In genomic region chr9:98017306-98017705, GRCh38 we compare ENCODE assay signal across 27 cellular contexts. TPM values are rescaled to one million over a fixed set of nuclear protein-coding genes. Genes with fewer than 3 reads are reported as not detected.
DNase-seq lines count a peak whose midpoint lies in the region; ATAC-seq, FAIRE-seq and TF ChIP-seq lines count a peak whose summit lies in the region.
"Had no signal": no experiment of that assay in that cellular context is flagged by ENCODE, and none has a peak within 500 bp of the region (broad histone marks: within the 10 kb centered on the region; RNA-seq: fewer than 3 reads in every experiment).

No MANE protein-coding gene starts in this region.

- H3K4me1 ChIP-seq in K562 (replicated peaks in 1 of 2; ENCODE audit: control insufficient read depth in 2 of 2, insufficient read depth in 2 of 2, low read length in 2 of 2), result no peaks in the 10 kb centered on the region; a peak in 1 of 5 replicates
- no peaks in the 10 kb centered on the region for H3K4me1 ChIP-seq in osteoblast (ENCODE audit: insufficient read depth, low read length)
- H3K4me1 ChIP-seq: left lung, upper lobe of right lung had no signal

- no peak overlapping the region for H3K9ac ChIP-seq in K562 (ENCODE audit: insufficient read depth in 1 of 2, low read depth in 2 of 2, low read length in 2 of 2)

- 46% methylated on average over 1 of the region's 1 CpG for WGBS in K562 (ENCODE audit: insufficient coverage, low coverage, missing lambda C conversion rate)

- H3K27ac Mint-ChIP-seq in activated T-cell treated with anti-CD3 and anti-CD28 coated beads, Interleukin-2, amount 50 U/mL, for 24 hours, result peak overlapping the region; percentile 75
- H3K27ac Mint-ChIP-seq in Calu3 (ENCODE audit: unreplicated experiment), result peak overlapping the region; percentile 56
- H3K27ac Mint-ChIP-seq: activated CD8-positive, alpha-beta T cell treated with anti-CD3 and anti-CD28 coated beads, Interleukin-2, amount 10 ng/mL, durations not matched to agents 7 days and 5 days; dendritic cell treated with granulocyte-macrophage colony-stimulating factor and Interleukin-4, amounts not matched to agents 40 ng/mL and 50 ng/mL, for 4 days; HFFc6; progenitor cell of endocrine pancreas had no signal

- in situ Hi-C loops in K562 (cut with MboI), result no loop called here

- no peaks in the 10 kb centered on the region for H3K27me3 Mint-ChIP-seq in activated T-cell treated with anti-CD3 and anti-CD28 coated beads, Interleukin-2, amount 50 U/mL, for 24 hours
- H3K27me3 Mint-ChIP-seq in Calu3 (ENCODE audit: unreplicated experiment), result no peaks in the 10 kb centered on the region
- H3K27me3 Mint-ChIP-seq: dendritic cell treated with granulocyte-macrophage colony-stimulating factor and Interleukin-4, amounts not matched to agents 40 ng/mL and 50 ng/mL, for 4 days; progenitor cell of endocrine pancreas had no signal

- no peaks in the 10 kb centered on the region for H3K9me3 Mint-ChIP-seq in activated T-cell treated with anti-CD3 and anti-CD28 coated beads, Interleukin-2, amount 50 U/mL, for 24 hours
- no peaks in the 10 kb centered on the region for H3K9me3 Mint-ChIP-seq in Calu3 (ENCODE audit: low read depth, unreplicated experiment)
- H3K9me3 Mint-ChIP-seq: dendritic cell treated with granulocyte-macrophage colony-stimulating factor and Interleukin-4, amounts not matched to agents 40 ng/mL and 50 ng/mL, for 4 days; HFFc6 had no signal

- H3K9me3 ChIP-seq in K562 (replicated peaks; ENCODE audit: control insufficient read depth, insufficient read depth, low read depth, low read length), result no peaks in the 10 kb centered on the region
- H3K9me3 ChIP-seq in osteoblast (ENCODE audit: low read depth, low read length), result no peaks in the 10 kb centered on the region
- H3K9me3 ChIP-seq: left lung, neutrophil, upper lobe of right lung had no signal

- peak; percentile 74 for TF ChIP-seq POLR2A in K562 (conservative IDR thresholded peaks at IDR 0.05)

- H3K36me3 Mint-ChIP-seq in activated T-cell treated with anti-CD3 and anti-CD28 coated beads, Interleukin-2, amount 50 U/mL, for 24 hours (ENCODE audit: low read depth), result peaks cover 99% of the 10 kb centered on the region
- peaks cover 51% of the 10 kb centered on the region for H3K36me3 Mint-ChIP-seq in Calu3 (ENCODE audit: insufficient read depth, unreplicated experiment)

- H3K4me3 ChIP-seq in K562 (no peak overlapping the region), osteoblast (ENCODE audit: insufficient read depth, low read length) (no peak overlapping the region)
- H3K4me3 ChIP-seq: left lung, upper lobe of right lung had no signal

- no peak for FAIRE-seq in K562 (lab: Jason Lieb, UNC)
- FAIRE-seq: astrocyte, D721Med had no signal

- TF ChIP-seq CTCF in Calu3 (IDR thresholded peaks at IDR 0.05; ENCODE audit: unreplicated experiment), result no peak
- TF ChIP-seq CTCF in K562 (IDR thresholded peaks at IDR 0.05 in 2 of 3, conservative IDR thresholded peaks at IDR 0.05 in 1 of 3; ENCODE audit: insufficient read depth in 2 of 3, low read depth in 1 of 3, low read length in 3 of 3), result no peak
- TF ChIP-seq CTCF in osteoblast (IDR thresholded peaks at IDR 0.05; ENCODE audit: extremely low read depth, low read depth, low read length), result no peak

- H2AFZ ChIP-seq in K562 (ENCODE audit: low read depth, low read length) (no peak overlapping the region), osteoblast (ENCODE audit: low read length) (no peak overlapping the region)

- BruUV-seq in Calu3 (replicated peaks; lab: Mats Ljungman, UMichigan) (no TSS peak), K562 (replicated peaks; lab: Mats Ljungman, UMichigan) (no TSS peak)

- no peak for TF ChIP-seq RAD21 in K562 (CRISPR knock-in tag; conservative IDR thresholded peaks at IDR 0.05 in 1 of 2, IDR thresholded peaks at IDR 0.05 in 1 of 2)

- H3K79me2 ChIP-seq in K562 (ENCODE audit: control insufficient read depth, insufficient read depth, low read length) (peaks cover 5% of the 10 kb centered on the region; the same call in 2 of the 3 replicates), osteoblast (ENCODE audit: insufficient read depth, low read length) (peaks cover 2% of the 10 kb centered on the region)

- POLR2A ChIA-PET in K562 (lab: Yijun Ruan, JAX), result interaction anchor here (0.7 to 2.3 kb wide), 6 partner anchors 10 to 97 kb away, joined by 3 to 12 read pairs (median 4); no protein-coding TSS in a partner anchor

- H3K9me1 ChIP-seq in K562 (ENCODE audit: control insufficient read depth, insufficient read depth, low read length), result no peaks in the 10 kb centered on the region

- CTCF ChIA-PET in Calu3 (lab: Charles Lee), result no interaction called here
- CTCF ChIA-PET in K562 (lab: Yijun Ruan, JAX; ENCODE audit: low intra/inter-chr PET ratio), result no interaction called here

- no peak overlapping the region for H3K4me3 Mint-ChIP-seq in activated T-cell treated with anti-CD3 and anti-CD28 coated beads, Interleukin-2, amount 50 U/mL, for 24 hours
- H3K4me3 Mint-ChIP-seq in Calu3 (ENCODE audit: low read depth, unreplicated experiment), result no peak overlapping the region
- H3K4me3 Mint-ChIP-seq: activated CD8-positive, alpha-beta T cell treated with anti-CD3 and anti-CD28 coated beads, Interleukin-2, amount 10 ng/mL, durations not matched to agents 7 days and 5 days; CD14-positive monocyte; dendritic cell treated with granulocyte-macrophage colony-stimulating factor and Interleukin-4, amounts not matched to agents 40 ng/mL and 50 ng/mL, for 4 days; HFFc6 had no signal

- ATAC-seq in K562, result peak; percentile 4
- ATAC-seq in HG03139 (IDR thresholded peaks at IDR 0.05; ENCODE audit: unreplicated experiment), result no peak
- no peak for ATAC-seq in GM18870 (IDR thresholded peaks at IDR 0.05; ENCODE audit: unreplicated experiment)
- ATAC-seq in HG03280 (IDR thresholded peaks at IDR 0.05; ENCODE audit: unreplicated experiment), result no peak
- ATAC-seq: activated CD8-positive, alpha-beta T cell treated with anti-CD3 and anti-CD28 coated beads, Interleukin-2, amount 10 ng/mL, durations not matched to agents 7 days and 5 days; left lung; upper lobe of right lung had no signal

- DNase-seq in activated T-cell treated with anti-CD3 and anti-CD28 coated beads, Interleukin-2, amount 50 U/mL, for 24 hours, result no peak
- DNase-seq in activated T-cell treated with anti-CD3 and anti-CD28 coated beads for 4 hours (no peak), Calu3 (no peak), K562 (ENCODE audit: extremely low read depth in 1 of 4, low spot score in 3 of 4) (no peak), osteoblast (ENCODE audit: insufficient read length, low spot score, missing footprints) (peak; percentile 62)
- DNase-seq: 8988T; activated CD8-positive, alpha-beta T cell treated with anti-CD3 and anti-CD28 coated beads, Interleukin-2, amount 10 ng/mL, durations not matched to agents 7 days and 5 days; glutamatergic neuron; GOT3; HFFc6; left lung; NCI-H1417; NCI-H2081 treated with DMSO at 0.1 percent for 48 hours; NCI-H345; NCI-H69; SHP77 treated with DMSO at 0.1 percent for 48 hours; stimulated activated naive CD4-positive, alpha-beta T cell; upper lobe of right lung had no signal

- intact Hi-C loops in Calu3 (cut with micrococcal nuclease; ENCODE audit: unreplicated experiment) (no loop called here), K562 (cut with micrococcal nuclease) (no loop called here)

- no peak overlapping the region for H3K27ac ChIP-seq in K562 (ENCODE audit: extremely low read depth, low read depth, low read length)
- no peak overlapping the region for H3K27ac ChIP-seq in osteoblast (ENCODE audit: low read depth, low read length)
- H3K27ac ChIP-seq: left lung, neutrophil, upper lobe of right lung had no signal

- H4K20me1 ChIP-seq in K562 (replicated peaks; ENCODE audit: control insufficient read depth, insufficient read depth, low read length) (peaks cover 4% of the 10 kb centered on the region; the same call in 1 of the 2 replicates), osteoblast (ENCODE audit: insufficient read depth, low read length) (no peaks in the 10 kb centered on the region)

- H3K27me3 ChIP-seq in K562 (ENCODE audit: control insufficient read depth in 2 of 2, insufficient read depth in 2 of 2, low read length in 2 of 2) (no peaks in the 10 kb centered on the region), osteoblast (ENCODE audit: insufficient read depth, low read length) (no peaks in the 10 kb centered on the region)
- H3K27me3 ChIP-seq: left lung, neutrophil, upper lobe of right lung had no signal

- H3K4me2 ChIP-seq in K562 (ENCODE audit: insufficient read depth, low read length) (no peak overlapping the region), osteoblast (ENCODE audit: insufficient read depth, low read length) (no peak overlapping the region)

- H3K36me3 ChIP-seq in K562 (ENCODE audit: control insufficient read depth, insufficient read depth, low read length) (peaks cover 87% of the 10 kb centered on the region), osteoblast (ENCODE audit: insufficient read depth, low read length) (peaks cover 74% of the 10 kb centered on the region)

- peaks cover 1% of the 10 kb centered on the region for H3K4me1 Mint-ChIP-seq in activated T-cell treated with anti-CD3 and anti-CD28 coated beads, Interleukin-2, amount 50 U/mL, for 24 hours (ENCODE audit: low read depth)
- H3K4me1 Mint-ChIP-seq in Calu3 (ENCODE audit: low read depth, unreplicated experiment), result no peaks in the 10 kb centered on the region
- H3K4me1 Mint-ChIP-seq: CD14-positive monocyte had no signal

- TF ChIP-seq EP300 in K562 (IDR thresholded peaks at IDR 0.05; ENCODE audit: low read length), result no peak

RNA-seq across cellular contexts. Expression of gene ANP32B, which starts 34.2 kb away (rescaled TPM):
- total RNA-seq in Calu3 (2022) (118 and 135 TPM in 2 replicates), K562 (2014; rRNA removed) (90.3 and 90.7 TPM in 2 replicates), K562 (2014; rRNA removed; fragmentation: Illumina TruSeq; extraction: Trizol) (80.3 and 96.1 TPM in 2 replicates), K562 (2015; rRNA removed; fragmentation: Illumina TruSeq; extraction: Trizol) (68.9 and 78.4 TPM in 2 replicates), K562 (2021) (384 and 454 TPM in 2 replicates), osteoblast (12.7 and 13.8 TPM in 2 replicates)
- 103 and 181 TPM in 2 replicates for total RNA-seq in K562 (2011; cell fraction: chromatin; rRNA removed; ENCODE audit: low replicate concordance)
- 53.9 and 79.2 TPM in 2 replicates for total RNA-seq in K562 (2011; cell fraction: nucleolus; rRNA removed)
- 96.2 and 106 TPM in 2 replicates for total RNA-seq in K562 (2011; cell fraction: nucleoplasm; rRNA removed)
- polyA plus RNA-seq in K562 (2011; rRNA removed) (135 and 147 TPM in 2 replicates), K562 (2014; fragmentation: Illumina TruSeq; extraction: Trizol) (711 and 815 TPM in 2 replicates), K562 (2014; fragmentation: Nextera tagmentation; extraction: Ambion mirVana) (100 to 1,000 TPM in 1 of 2 experiments, 10 to 100 TPM in 1; 87.2 to 141 TPM), K562 (2014; rRNA removed) (331 and 380 TPM in 2 replicates)
- polyA plus RNA-seq in K562 (2011; cell fraction: cytosol; rRNA removed), result 19.4 and 46.5 TPM in 2 replicates
- 41.5 and 53.7 TPM in 2 replicates for polyA plus RNA-seq in K562 (2011; cell fraction: nucleus; rRNA removed)
- 595 and 725 TPM in 2 replicates for polyA plus RNA-seq in K562 (2012)
- polyA minus RNA-seq in K562 (2011; rRNA and poly(A)+ RNA removed), result 117 and 146 TPM in 2 replicates
- 105 and 106 TPM in 2 replicates for polyA minus RNA-seq in K562 (2011; cell fraction: cytosol; rRNA and poly(A)+ RNA removed)
- polyA minus RNA-seq in K562 (2011; cell fraction: nucleus; rRNA and poly(A)+ RNA removed), result 31.2 and 52.8 TPM in 2 replicates

RNA-seq across cellular contexts. Expression of gene NANS, which starts 39.2 kb away (rescaled TPM):
- total RNA-seq in Calu3 (2022) (43.0 and 47.5 TPM in 2 replicates), K562 (2014; rRNA removed) (181 and 197 TPM in 2 replicates), K562 (2014; rRNA removed; fragmentation: Illumina TruSeq; extraction: Trizol) (124 and 133 TPM in 2 replicates), K562 (2015; rRNA removed; fragmentation: Illumina TruSeq; extraction: Trizol) (151 and 156 TPM in 2 replicates), K562 (2021) (127 and 133 TPM in 2 replicates), osteoblast (56.1 and 56.6 TPM in 2 replicates)
- total RNA-seq in K562 (2011; cell fraction: chromatin; rRNA removed; ENCODE audit: low replicate concordance), result 95.6 and 146 TPM in 2 replicates
- 97.0 and 106 TPM in 2 replicates for total RNA-seq in K562 (2011; cell fraction: nucleolus; rRNA removed)
- total RNA-seq in K562 (2011; cell fraction: nucleoplasm; rRNA removed), result 94.6 and 118 TPM in 2 replicates
- polyA plus RNA-seq in K562 (2011; rRNA removed) (124 and 143 TPM in 2 replicates), K562 (2014; fragmentation: Illumina TruSeq; extraction: Trizol) (137 TPM in 2 replicates), K562 (2014; fragmentation: Nextera tagmentation; extraction: Ambion mirVana) (10 to 100 TPM; 37.1 to 64.3 TPM), K562 (2014; rRNA removed) (127 and 141 TPM in 2 replicates)
- 138 and 150 TPM in 2 replicates for polyA plus RNA-seq in K562 (2011; cell fraction: cytosol; rRNA removed)
- 49.2 and 61.9 TPM in 2 replicates for polyA plus RNA-seq in K562 (2011; cell fraction: nucleus; rRNA removed)
- polyA plus RNA-seq in K562 (2012), result 189 and 211 TPM in 2 replicates
- 139 and 167 TPM in 2 replicates for polyA minus RNA-seq in K562 (2011; rRNA and poly(A)+ RNA removed)
- 63.5 and 72.7 TPM in 2 replicates for polyA minus RNA-seq in K562 (2011; cell fraction: cytosol; rRNA and poly(A)+ RNA removed)
- 26.9 and 42.3 TPM in 2 replicates for polyA minus RNA-seq in K562 (2011; cell fraction: nucleus; rRNA and poly(A)+ RNA removed)
